8 cellular contexts compared by ENCODE assay signal in the genomic region with DNA sequence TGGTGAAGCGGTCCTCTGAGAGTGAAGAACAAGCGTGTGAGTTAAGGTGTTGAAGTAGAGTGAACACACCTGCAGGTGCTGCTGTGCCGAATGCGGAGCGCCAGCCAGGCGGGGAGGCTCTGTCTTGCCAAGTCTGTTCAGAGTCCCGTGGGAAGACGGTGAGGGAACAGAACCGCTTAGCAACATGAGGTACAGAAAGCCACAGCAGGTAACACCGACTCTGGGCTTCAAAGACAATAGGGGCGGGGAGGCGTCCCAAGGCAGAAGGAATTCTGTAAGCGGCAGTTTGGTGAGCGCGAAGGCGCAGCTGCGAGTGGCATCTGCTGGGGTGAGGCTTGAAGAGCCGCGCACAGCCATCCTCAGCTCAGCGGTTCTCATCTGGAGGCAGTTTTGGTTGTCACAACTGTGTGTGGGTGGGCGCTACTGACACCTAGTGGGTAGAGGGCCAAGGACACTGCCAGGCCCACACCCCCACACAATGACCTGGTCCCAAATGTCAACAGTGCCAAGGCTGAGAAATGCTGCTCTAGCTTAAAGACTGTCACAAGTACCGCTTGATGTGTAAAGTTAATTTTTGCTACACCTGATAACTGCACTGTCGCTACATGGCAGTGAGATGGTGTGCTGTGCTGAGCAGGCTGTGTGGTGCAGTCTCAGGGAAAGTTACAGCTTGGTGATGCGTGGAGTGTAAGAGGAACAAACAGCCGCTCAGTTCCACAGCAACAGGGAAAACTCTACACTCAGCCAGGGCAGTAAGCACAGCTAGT.
DNase-seq lines count a peak whose midpoint lies in the region; ATAC-seq and TF ChIP-seq lines count a peak whose summit lies in the region.

No MANE protein-coding gene starts in this region.

- peaks cover 44% of the 10 kb centered on the region for H3K36me3 Mint-ChIP-seq in endothelial cell (ENCODE audit: low read depth, unreplicated experiment)
- no peaks in the 10 kb centered on the region for H3K36me3 Mint-ChIP-seq in natural killer cell treated with Interleukin-12 subunit alpha and Interleukin-12 subunit beta and Interleukin-15 and Interleukin-18, amount 100 ng/mL, for 72 hours

- H3K27me3 ChIP-seq in HL-60 (ENCODE audit: insufficient read depth, poor library complexity, severe bottlenecking), result no peaks in the 10 kb centered on the region

- H3K27ac Mint-ChIP-seq in endothelial cell (ENCODE audit: unreplicated experiment), result no peak overlapping the region
- H3K27ac Mint-ChIP-seq in natural killer cell treated with Interleukin-12 subunit alpha and Interleukin-12 subunit beta and Interleukin-15 and Interleukin-18, amount 100 ng/mL, for 72 hours, result no peak overlapping the region

- no peak overlapping the region for H3K4me3 ChIP-seq in HL-60 (replicated peaks; ENCODE audit: insufficient read depth, low read length)

- no peak overlapping the region for H3K4me3 Mint-ChIP-seq in endothelial cell (ENCODE audit: unreplicated experiment)
- H3K4me3 Mint-ChIP-seq in natural killer cell treated with Interleukin-12 subunit alpha and Interleukin-12 subunit beta and Interleukin-15 and Interleukin-18, amount 100 ng/mL, for 72 hours, result no peak overlapping the region

- H3K27ac ChIP-seq in HL-60 (replicated peaks), result no peak overlapping the region

- peaks cover 4% of the 10 kb centered on the region for H3K27me3 Mint-ChIP-seq in endothelial cell (ENCODE audit: unreplicated experiment)
- H3K27me3 Mint-ChIP-seq in natural killer cell treated with Interleukin-12 subunit alpha and Interleukin-12 subunit beta and Interleukin-15 and Interleukin-18, amount 100 ng/mL, for 72 hours, result no peaks in the 10 kb centered on the region

- no peaks in the 10 kb centered on the region for H3K4me1 Mint-ChIP-seq in endothelial cell (ENCODE audit: unreplicated experiment)
- H3K4me1 Mint-ChIP-seq in natural killer cell treated with Interleukin-12 subunit alpha and Interleukin-12 subunit beta and Interleukin-15 and Interleukin-18, amount 100 ng/mL, for 72 hours (ENCODE audit: low read depth in 2 of 2), result peaks cover 12 to 13% of the 10 kb centered on the region in 2 donors

- TF ChIP-seq CTCF in HL-60 (IDR thresholded peaks at IDR 0.05; ENCODE audit: insufficient read depth, low read length) (peak; percentile 53), endothelial cell (IDR thresholded peaks at IDR 0.05; ENCODE audit: unreplicated experiment) (peak; percentile 51)

- DNase-seq in DMS53 (lab: John Stamatoyannopoulos, UW), result peak; percentile 84
- DNase-seq in HL-60 (ENCODE audit: low read depth in 1 of 2, low spot score in 1 of 2), result peak; percentile 11 to 70
- DNase-seq in RPMI8226, result peak; percentile 52
- peak; percentile 64 for DNase-seq in endothelial cell (ENCODE audit: low spot score)
- no peak for DNase-seq in natural killer cell treated with Interleukin-12 subunit alpha and Interleukin-12 subunit beta and Interleukin-15 and Interleukin-18, amount 100 ng/mL, for 72 hours (ENCODE audit: low spot score)
- no peak for DNase-seq in HCEC 1CT

- peak; percentile 62 for ATAC-seq in GM18907 (IDR thresholded peaks at IDR 0.05; ENCODE audit: unreplicated experiment)
- ATAC-seq in natural killer cell treated with Interleukin-12 subunit alpha and Interleukin-12 subunit beta and Interleukin-15 and Interleukin-18, amount 100 ng/mL, for 72 hours, result peak; percentile 70 to 74
- ATAC-seq in GM19463 (IDR thresholded peaks at IDR 0.05; ENCODE audit: unreplicated experiment), result no peak

- no peaks in the 10 kb centered on the region for H3K9me3 Mint-ChIP-seq in endothelial cell (ENCODE audit: unreplicated experiment)
- no peaks in the 10 kb centered on the region for H3K9me3 Mint-ChIP-seq in natural killer cell treated with Interleukin-12 subunit alpha and Interleukin-12 subunit beta and Interleukin-15 and Interleukin-18, amount 100 ng/mL, for 72 hours

Comparison
In these comparisons a context has a peak if more than half of its experiments do, and no peak if none do; other contexts are left out.
1. DNase-seq: peak in DMS53 (single experiment), HL-60 (2 of 2), RPMI8226 (single experiment) and endothelial cell (single experiment); none in natural killer cell treated with Interleukin-12 subunit alpha and Interleukin-12 subunit beta and Interleukin-15 and Interleukin-18, amount 100 ng/mL, for 72 hours (single experiment) and HCEC 1CT (single experiment).